In genomic region chr6:3016473-3017280, GRCh38 we compare ENCODE assay signal across 2 cellular contexts.
TF ChIP-seq lines count a peak whose summit lies in the region.

No MANE protein-coding gene starts in this region.

TF ChIP-seq in HepG2, 621 proteins besides CTCF, POLR2A, EP300 and RAD21:
- TF ChIP-seq RCOR2 (CRISPR knock-in tag; IDR thresholded peaks at IDR 0.05), result no peak
- peak; percentile 47; the same call in 1 of the 2 replicates for TF ChIP-seq ZBTB33 (CRISPR knock-in tag; IDR thresholded peaks at IDR 0.05)

TF ChIP-seq in K562, 482 proteins besides CTCF, POLR2A, EP300 and RAD21 (continues in another document):
- peak; percentile 66 for TF ChIP-seq RFX1 (IDR thresholded peaks at IDR 0.05)
- TF ChIP-seq ATF7 (IDR thresholded peaks at IDR 0.05), result no peak
- TF ChIP-seq POLR2B (IDR thresholded peaks at IDR 0.05; ENCODE audit: low read depth, partially characterized antibody), result peak; percentile 25
- TF ChIP-seq POLR2AphosphoS2 (IDR thresholded peaks at IDR 0.05; ENCODE audit: low read length), result peak; percentile 68; the same call in 1 of the 2 replicates
- no peak for TF ChIP-seq BRD4 (IDR thresholded peaks at IDR 0.05)
- TF ChIP-seq NBN (IDR thresholded peaks at IDR 0.05; ENCODE audit: low read depth), result no peak
- no peak for TF ChIP-seq ZNF583 (CRISPR knock-in tag; IDR thresholded peaks at IDR 0.05)
- no peak for TF ChIP-seq ZBTB40 (IDR thresholded peaks at IDR 0.05)
- no peak for TF ChIP-seq ZBTB40 (CRISPR knock-in tag; IDR thresholded peaks at IDR 0.05)
- no peak for TF ChIP-seq CGGBP1 (CRISPR knock-in tag; IDR thresholded peaks at IDR 0.05)
- no peak for TF ChIP-seq ZBED1 (IDR thresholded peaks at IDR 0.05)
- no peak for TF ChIP-seq HNRNPH1 (optimal IDR thresholded peaks at IDR 0.05; ENCODE audit: low read depth, low read length)
- TF ChIP-seq MAFK (IDR thresholded peaks at IDR 0.05; ENCODE audit: low read length), result no peak
- TF ChIP-seq CHD7 (IDR thresholded peaks at IDR 0.05; ENCODE audit: low read depth, low read length), result no peak
- no peak for TF ChIP-seq KLF1 (tag; IDR thresholded peaks at IDR 0.05)
- TF ChIP-seq HDAC1 (IDR thresholded peaks at IDR 0.05), result no peak
- TF ChIP-seq FIP1L1 (IDR thresholded peaks at IDR 0.05; ENCODE audit: low read depth, low read length, poor library complexity, severe bottlenecking), result no peak
- no peak for TF ChIP-seq E2F5 (CRISPR knock-in tag; IDR thresholded peaks at IDR 0.05)
- no peak for TF ChIP-seq NONO (IDR thresholded peaks at IDR 0.05; ENCODE audit: low read depth in 2 of 2, low read length in 1 of 2)
- no peak for TF ChIP-seq IRF2 (CRISPR knock-in tag; IDR thresholded peaks at IDR 0.05)
- no peak for TF ChIP-seq CHD4 (IDR thresholded peaks at IDR 0.05; ENCODE audit: insufficient read depth, insufficient replicate concordance, low read depth, low read length, poor library complexity, severe bottlenecking)
- TF ChIP-seq CTBP1 (IDR thresholded peaks at IDR 0.05; ENCODE audit: borderline replicate concordance), result peak; percentile 51; the same call in 1 of the 2 replicates
- TF ChIP-seq KDM5B (IDR thresholded peaks at IDR 0.05; ENCODE audit: insufficient replicate concordance, low read depth, low read length), result no peak
- peak; percentile 2; the same call in 1 of the 2 replicates for TF ChIP-seq RBFOX2 (IDR thresholded peaks at IDR 0.05; ENCODE audit: low read depth, low read length)
- TF ChIP-seq ESRRA (IDR thresholded peaks at IDR 0.05; ENCODE audit: borderline replicate concordance, low read depth), result no peak
- TF ChIP-seq ZBTB9 (CRISPR knock-in tag; IDR thresholded peaks at IDR 0.05), result no peak
- no peak for TF ChIP-seq HMGN3 (IDR thresholded peaks at IDR 0.05; ENCODE audit: borderline replicate concordance, extremely low read depth, insufficient read length, low read depth, low read length)
- TF ChIP-seq GMEB1 (CRISPR knock-in tag; IDR thresholded peaks at IDR 0.05), result no peak
- no peak for TF ChIP-seq ERF (CRISPR knock-in tag; IDR thresholded peaks at IDR 0.05)
- TF ChIP-seq CREB3 (tag; conservative IDR thresholded peaks at IDR 0.05; ENCODE audit: low read depth), result no peak
- TF ChIP-seq SREBF1 (IDR thresholded peaks at IDR 0.05; ENCODE audit: borderline replicate concordance, low read depth, low read length), result no peak
- no peak for TF ChIP-seq ZFP1 (CRISPR knock-in tag; IDR thresholded peaks at IDR 0.05)
- no peak for TF ChIP-seq NR3C1 (CRISPR knock-in tag; IDR thresholded peaks at IDR 0.05)
